Comparison of ENCODE assay signal across 18 cellular contexts in the genomic region with DNA sequence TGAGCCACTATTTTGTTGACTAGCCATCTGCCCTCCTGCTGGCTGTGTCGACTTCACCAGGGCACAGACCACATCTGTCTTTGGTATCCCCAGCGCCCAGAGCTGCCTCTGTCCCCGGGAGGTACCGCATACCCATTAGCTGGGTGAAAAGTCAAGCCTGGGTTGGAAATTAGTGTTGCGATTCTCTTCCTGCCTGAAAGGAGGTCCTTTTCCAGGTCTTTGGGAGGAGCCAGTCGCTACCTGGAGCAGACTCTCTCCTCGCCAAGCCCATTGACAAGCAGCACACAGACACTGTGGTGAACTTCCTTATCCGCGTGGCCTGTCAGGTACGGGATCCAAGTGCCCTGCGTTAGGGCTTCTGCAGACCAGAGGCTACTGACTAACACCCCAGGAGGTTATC.
DNase-seq lines count a peak whose midpoint lies in the region; ATAC-seq and TF ChIP-seq lines count a peak whose summit lies in the region.
"Had no signal": no experiment of that assay in that cellular context is flagged by ENCODE, and none has a peak within 500 bp of the region (broad histone marks: within the 10 kb centered on the region; RNA-seq: fewer than 3 reads in every experiment).

No MANE protein-coding gene starts in this region.

- H3K36me3 ChIP-seq in SK-N-SH (replicated peaks in 1 of 2; ENCODE audit: control insufficient read depth in 1 of 2, insufficient read depth in 2 of 2, low read length in 1 of 2) = peaks cover 74 to 86% of the 10 kb centered on the region in 2 experiments

- H3K9me2 ChIP-seq in SK-N-SH = no peaks in the 10 kb centered on the region

- no peak for TF ChIP-seq EP300 in SK-N-SH (IDR thresholded peaks at IDR 0.05; ENCODE audit: borderline replicate concordance in 1 of 2, low read depth in 1 of 2, low read length in 1 of 2)

- ATAC-seq in WTC11 (no peak), GM21390 (IDR thresholded peaks at IDR 0.05; ENCODE audit: unreplicated experiment) (no peak)
- ATAC-seq: HepG2 had no signal

- CTCF ChIA-PET in WTC11 (lab: Charles Lee) (no interaction called here), SK-N-SH (lab: Yijun Ruan, JAX) (interaction anchor here (1.4 kb wide), 1 partner anchor 11 kb away, joined by 5 read pairs; no protein-coding TSS in a partner anchor)

- no peak for TF ChIP-seq RAD21 in SK-N-SH (IDR thresholded peaks at IDR 0.05; ENCODE audit: low read length)

- H3K4me3 Mint-ChIP-seq in WTC11 = no peak overlapping the region
- H3K4me3 Mint-ChIP-seq: CD4-positive, CD25-positive, alpha-beta regulatory T cell; CD8-positive, alpha-beta memory T cell; H9; IgD-negative memory B cell had no signal

- no peaks in the 10 kb centered on the region for H3F3A ChIP-seq in SK-N-SH (replicated peaks; ENCODE audit: insufficient read depth)

- H3K36me3 Mint-ChIP-seq in WTC11 = peaks cover 88% of the 10 kb centered on the region

- H3K27me3 Mint-ChIP-seq in WTC11 (ENCODE audit: low read depth) = no peaks in the 10 kb centered on the region
- H3K27me3 Mint-ChIP-seq: CD4-positive, CD25-positive, alpha-beta regulatory T cell; CD8-positive, alpha-beta memory T cell; IgD-negative memory B cell had no signal

- no peaks in the 10 kb centered on the region for H3K9me3 ChIP-seq in SK-N-SH
- H3K9me3 ChIP-seq: BE2C had no signal

- no peaks in the 10 kb centered on the region; the same call in 1 of the 2 replicates for H3K79me2 ChIP-seq in SK-N-SH (ENCODE audit: insufficient read depth)

- POLR2A ChIA-PET in WTC11 (lab: Charles Lee) = no interaction called here
- POLR2A ChIA-PET in SK-N-SH (lab: Yijun Ruan, JAX) = no interaction called here

- no peaks in the 10 kb centered on the region for H3K9me3 Mint-ChIP-seq in WTC11
- H3K9me3 Mint-ChIP-seq: CD4-positive, CD25-positive, alpha-beta regulatory T cell; CD8-positive, alpha-beta memory T cell; H9; IgD-negative memory B cell had no signal

- H3K27ac Mint-ChIP-seq in WTC11 = peak overlapping the region; percentile 52; the same call in 1 of the 2 replicates
- H3K27ac Mint-ChIP-seq: CD8-positive, alpha-beta memory T cell; IgD-negative memory B cell had no signal

- DNase-seq in WTC11 (ENCODE audit: low spot score) (no peak), dorsolateral prefrontal cortex (no peak), mesenteric fat pad (ENCODE audit: low spot score) (peak; percentile 82), SK-N-SH (no peak), DMS153 (lab: John Stamatoyannopoulos, UW) (no peak)
- DNase-seq: ACHN; BE2C; C1 segment of cervical spinal cord; CD4-positive, CD25-positive, alpha-beta regulatory T cell; CD8-positive, alpha-beta memory T cell; COR-L47; DMS 273 treated with DMSO at 0.1 percent for 48 hours; GOT3; H9 had no signal

- H3K27ac ChIP-seq in dorsolateral prefrontal cortex = peak overlapping the region in 39 of 59 donors; percentile 2 to 81 (median 58)
- peak overlapping the region; percentile 32 for H3K27ac ChIP-seq in temporal lobe (ENCODE audit: low read depth, low read length)
- no peak overlapping the region; a peak in 1 of 4 replicates for H3K27ac ChIP-seq in SK-N-SH (ENCODE audit: low read depth in 2 of 2, low read length in 1 of 2)

- TF ChIP-seq CTCF in WTC11 (IDR thresholded peaks at IDR 0.05) (no peak), dorsolateral prefrontal cortex (IDR thresholded peaks at IDR 0.05 in 54 of 56, conservative IDR thresholded peaks at IDR 0.05 in 2 of 56; ENCODE audit: low read depth in 1 of 56, partially characterized antibody in 56 of 56) (no peak), SK-N-SH (IDR thresholded peaks at IDR 0.05) (no peak)

- no peaks in the 10 kb centered on the region for H3K4me1 Mint-ChIP-seq in WTC11
- H3K4me1 Mint-ChIP-seq: CD4-positive, CD25-positive, alpha-beta regulatory T cell; CD8-positive, alpha-beta memory T cell; H9; IgD-negative memory B cell had no signal

- H3K4me1 ChIP-seq in SK-N-SH (ENCODE audit: control insufficient read depth in 1 of 2, insufficient read depth in 2 of 2, low read depth in 1 of 2, low read length in 1 of 2) = peaks cover 0 to 9% of the 10 kb centered on the region in 2 experiments; a peak in 1 of 4 replicates
- H3K4me1 ChIP-seq: BE2C had no signal

- no peak overlapping the region for H3K9ac ChIP-seq in SK-N-SH

- intact Hi-C loops in dorsolateral prefrontal cortex (cut with DNase I) = no loop called here

- H3K27me3 ChIP-seq in dorsolateral prefrontal cortex (no peaks in the 10 kb centered on the region), SK-N-SH (ENCODE audit: insufficient read depth) (no peaks in the 10 kb centered on the region)
- H3K27me3 ChIP-seq: BE2C had no signal

- H4K20me1 ChIP-seq in SK-N-SH (ENCODE audit: insufficient read depth) = no peaks in the 10 kb centered on the region

- 95% methylated on average over 11 of the region's 11 CpGs for WGBS in SK-N-SH (ENCODE audit: low lambda C conversion rate)

- H2AFZ ChIP-seq in SK-N-SH (ENCODE audit: low read depth) = no peak overlapping the region

- H3K4me3 ChIP-seq in dorsolateral prefrontal cortex = no peak overlapping the region
- no peak overlapping the region for H3K4me3 ChIP-seq in SK-N-SH (ENCODE audit: low read depth in 2 of 2, low read length in 1 of 2)

- H3K4me2 ChIP-seq in SK-N-SH = no peak overlapping the region

TF ChIP-seq in WTC11, 78 proteins besides CTCF, POLR2A, EP300 and RAD21 (continues in another document):
- TF ChIP-seq, protein P1, sequence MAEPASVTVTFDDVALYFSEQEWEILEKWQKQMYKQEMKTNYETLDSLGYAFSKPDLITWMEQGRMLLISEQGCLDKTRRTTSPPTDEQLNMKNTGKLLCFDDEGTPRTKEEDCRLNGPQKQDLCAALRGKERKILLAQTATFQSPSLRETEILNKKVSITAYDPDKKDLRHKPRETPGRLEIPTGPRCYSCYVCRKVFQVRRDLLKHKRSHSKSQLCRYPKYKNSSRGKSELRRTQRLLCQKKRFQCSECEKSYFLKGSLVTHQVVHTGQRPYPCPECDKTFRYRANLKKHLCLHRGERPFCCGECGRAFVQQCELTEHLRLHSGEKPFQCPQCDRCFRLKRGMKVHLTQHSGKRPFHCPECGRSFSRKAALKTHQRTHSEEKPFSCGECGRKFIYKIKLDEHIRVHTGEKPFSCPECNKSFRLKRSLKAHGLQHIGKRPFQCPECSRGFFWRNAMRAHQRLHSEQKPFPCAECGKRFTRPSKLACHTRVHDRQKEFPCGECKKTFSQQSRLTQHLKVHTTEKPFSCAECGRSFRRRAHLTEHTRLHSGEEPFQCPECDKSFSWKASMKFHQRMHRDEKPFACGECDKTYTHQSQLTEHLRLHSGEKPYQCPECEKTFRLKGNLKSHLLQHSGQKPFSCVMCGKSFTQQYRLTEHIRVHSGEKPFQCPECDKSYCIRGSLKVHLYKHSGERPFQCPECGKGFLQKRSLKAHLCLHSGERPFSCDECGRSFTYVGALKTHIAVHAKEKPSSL (CRISPR knock-in tag; conservative IDR thresholded peaks at IDR 0.05) = no peak
- TF ChIP-seq, protein P2, sequence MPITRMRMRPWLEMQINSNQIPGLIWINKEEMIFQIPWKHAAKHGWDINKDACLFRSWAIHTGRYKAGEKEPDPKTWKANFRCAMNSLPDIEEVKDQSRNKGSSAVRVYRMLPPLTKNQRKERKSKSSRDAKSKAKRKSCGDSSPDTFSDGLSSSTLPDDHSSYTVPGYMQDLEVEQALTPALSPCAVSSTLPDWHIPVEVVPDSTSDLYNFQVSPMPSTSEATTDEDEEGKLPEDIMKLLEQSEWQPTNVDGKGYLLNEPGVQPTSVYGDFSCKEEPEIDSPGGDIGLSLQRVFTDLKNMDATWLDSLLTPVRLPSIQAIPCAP (CRISPR knock-in tag; IDR thresholded peaks at IDR 0.05) = no peak
- TF ChIP-seq, protein P3, sequence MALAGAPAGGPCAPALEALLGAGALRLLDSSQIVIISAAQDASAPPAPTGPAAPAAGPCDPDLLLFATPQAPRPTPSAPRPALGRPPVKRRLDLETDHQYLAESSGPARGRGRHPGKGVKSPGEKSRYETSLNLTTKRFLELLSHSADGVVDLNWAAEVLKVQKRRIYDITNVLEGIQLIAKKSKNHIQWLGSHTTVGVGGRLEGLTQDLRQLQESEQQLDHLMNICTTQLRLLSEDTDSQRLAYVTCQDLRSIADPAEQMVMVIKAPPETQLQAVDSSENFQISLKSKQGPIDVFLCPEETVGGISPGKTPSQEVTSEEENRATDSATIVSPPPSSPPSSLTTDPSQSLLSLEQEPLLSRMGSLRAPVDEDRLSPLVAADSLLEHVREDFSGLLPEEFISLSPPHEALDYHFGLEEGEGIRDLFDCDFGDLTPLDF (CRISPR knock-in tag; IDR thresholded peaks at IDR 0.05) = no peak

TF ChIP-seq in SK-N-SH, 30 proteins besides CTCF, POLR2A, EP300 and RAD21 (continues in another document):
- TF ChIP-seq, protein P4, sequence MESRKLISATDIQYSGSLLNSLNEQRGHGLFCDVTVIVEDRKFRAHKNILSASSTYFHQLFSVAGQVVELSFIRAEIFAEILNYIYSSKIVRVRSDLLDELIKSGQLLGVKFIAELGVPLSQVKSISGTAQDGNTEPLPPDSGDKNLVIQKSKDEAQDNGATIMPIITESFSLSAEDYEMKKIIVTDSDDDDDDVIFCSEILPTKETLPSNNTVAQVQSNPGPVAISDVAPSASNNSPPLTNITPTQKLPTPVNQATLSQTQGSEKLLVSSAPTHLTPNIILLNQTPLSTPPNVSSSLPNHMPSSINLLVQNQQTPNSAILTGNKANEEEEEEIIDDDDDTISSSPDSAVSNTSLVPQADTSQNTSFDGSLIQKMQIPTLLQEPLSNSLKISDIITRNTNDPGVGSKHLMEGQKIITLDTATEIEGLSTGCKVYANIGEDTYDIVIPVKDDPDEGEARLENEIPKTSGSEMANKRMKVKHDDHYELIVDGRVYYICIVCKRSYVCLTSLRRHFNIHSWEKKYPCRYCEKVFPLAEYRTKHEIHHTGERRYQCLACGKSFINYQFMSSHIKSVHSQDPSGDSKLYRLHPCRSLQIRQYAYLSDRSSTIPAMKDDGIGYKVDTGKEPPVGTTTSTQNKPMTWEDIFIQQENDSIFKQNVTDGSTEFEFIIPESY (IDR thresholded peaks at IDR 0.05; ENCODE audit: borderline replicate concordance, low read depth) = no peak
- no peak for TF ChIP-seq TEAD4 (IDR thresholded peaks at IDR 0.05; ENCODE audit: borderline replicate concordance, insufficient read depth)
- TF ChIP-seq FOXM1 (IDR thresholded peaks at IDR 0.05; ENCODE audit: low read depth) = no peak
- TF ChIP-seq, protein P5, sequence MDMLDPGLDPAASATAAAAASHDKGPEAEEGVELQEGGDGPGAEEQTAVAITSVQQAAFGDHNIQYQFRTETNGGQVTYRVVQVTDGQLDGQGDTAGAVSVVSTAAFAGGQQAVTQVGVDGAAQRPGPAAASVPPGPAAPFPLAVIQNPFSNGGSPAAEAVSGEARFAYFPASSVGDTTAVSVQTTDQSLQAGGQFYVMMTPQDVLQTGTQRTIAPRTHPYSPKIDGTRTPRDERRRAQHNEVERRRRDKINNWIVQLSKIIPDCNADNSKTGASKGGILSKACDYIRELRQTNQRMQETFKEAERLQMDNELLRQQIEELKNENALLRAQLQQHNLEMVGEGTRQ (IDR thresholded peaks at IDR 0.05; ENCODE audit: borderline replicate concordance, low read depth, low read length) = no peak
- no peak for TF ChIP-seq GATA2 (CRISPR knock-in tag; IDR thresholded peaks at IDR 0.05)
- no peak for TF ChIP-seq MXI1 (IDR thresholded peaks at IDR 0.05; ENCODE audit: low read depth, low read length)
- no peak for TF ChIP-seq YY1 (IDR thresholded peaks at IDR 0.05; ENCODE audit: low read depth)
- TF ChIP-seq TAF1 (IDR thresholded peaks at IDR 0.05; ENCODE audit: borderline replicate concordance, low read depth, low read length) = no peak

Comparison
In these comparisons a context has a peak if more than half of its experiments do, and no peak if none do; other contexts are left out.
1. H3K27ac ChIP-seq: peak in dorsolateral prefrontal cortex (39 of 59) and temporal lobe (single experiment); none in SK-N-SH (0 of 2).